Comparison of ENCODE assay signal across 14 cellular contexts in genomic region chr7:155770186-155770585, GRCh38. TPM values are rescaled to one million over a fixed set of nuclear protein-coding genes. Genes with fewer than 3 reads are reported as not detected.
"Had no signal": no experiment of that assay in that cellular context is flagged by ENCODE, and none has a peak within 500 bp of the region (broad histone marks: within the 10 kb centered on the region; RNA-seq: fewer than 3 reads in every experiment).

No MANE protein-coding gene starts in this region.

- H3K27me3 ChIP-seq: brain microvascular endothelial cell, esophagus squamous epithelium, heart right ventricle, left lung, SJSA1, tibial artery had no signal

- H3K9me3 Mint-ChIP-seq: activated naive CD4-positive, alpha-beta T cell treated with anti-CD3 and anti-CD28 coated beads for 36 hours; memory B cell had no signal

- H3K4me3 Mint-ChIP-seq: activated CD8-positive, alpha-beta T cell treated with anti-CD3 and anti-CD28 coated beads, Interleukin-2, amount 10 ng/mL, durations not matched to agents 7 days and 5 days; activated naive CD4-positive, alpha-beta T cell treated with anti-CD3 and anti-CD28 coated beads for 36 hours; memory B cell had no signal

- H3K27me3 Mint-ChIP-seq: memory B cell had no signal

- H2AFZ ChIP-seq: parathyroid adenoma had no signal

- H3K27ac Mint-ChIP-seq: activated CD8-positive, alpha-beta T cell treated with anti-CD3 and anti-CD28 coated beads, Interleukin-2, amount 10 ng/mL, durations not matched to agents 7 days and 5 days; activated naive CD4-positive, alpha-beta T cell treated with anti-CD3 and anti-CD28 coated beads for 36 hours; memory B cell had no signal

- ATAC-seq: activated CD8-positive, alpha-beta T cell treated with anti-CD3 and anti-CD28 coated beads, Interleukin-2, amount 10 ng/mL, durations not matched to agents 7 days and 5 days; left lung had no signal

- H3K9me3 ChIP-seq: esophagus squamous epithelium, heart right ventricle, left lung, SJSA1, tibial artery had no signal

- H3K4me1 ChIP-seq: parathyroid adenoma, SJSA1, tibial artery had no signal

- H3K4me3 ChIP-seq: esophagus squamous epithelium, heart right ventricle, left lung, SJSA1, skin epidermis, tibial artery had no signal

- H3K9ac ChIP-seq: parathyroid adenoma had no signal

- DNase-seq: activated CD4-positive, alpha-beta T cell treated with anti-CD3 and anti-CD28 coated beads for 4 hours; activated CD8-positive, alpha-beta T cell treated with anti-CD3 and anti-CD28 coated beads, Interleukin-2, amount 10 ng/mL, durations not matched to agents 7 days and 5 days; activated naive CD4-positive, alpha-beta T cell treated with anti-CD3 and anti-CD28 coated beads for 36 hours; esophagus squamous epithelium; heart right ventricle; left lung; T-helper 1 cell; tibial artery had no signal

- H3K27ac ChIP-seq: brain microvascular endothelial cell, esophagus squamous epithelium, left lung, parathyroid adenoma, SJSA1, tibial artery had no signal

RNA-seq across cellular contexts. Expression of gene SHH, which starts 42.1 kb away (rescaled TPM):
- total RNA-seq: activated naive CD4-positive, alpha-beta T cell treated with anti-CD3 and anti-CD28 coated beads for 36 hours; esophagus squamous epithelium; heart right ventricle; SJSA1 had no signal
- polyA plus RNA-seq: heart right ventricle, keratinocyte had no signal
